Comparison of ENCODE assay signal across 8 cellular contexts in the genomic region with DNA sequence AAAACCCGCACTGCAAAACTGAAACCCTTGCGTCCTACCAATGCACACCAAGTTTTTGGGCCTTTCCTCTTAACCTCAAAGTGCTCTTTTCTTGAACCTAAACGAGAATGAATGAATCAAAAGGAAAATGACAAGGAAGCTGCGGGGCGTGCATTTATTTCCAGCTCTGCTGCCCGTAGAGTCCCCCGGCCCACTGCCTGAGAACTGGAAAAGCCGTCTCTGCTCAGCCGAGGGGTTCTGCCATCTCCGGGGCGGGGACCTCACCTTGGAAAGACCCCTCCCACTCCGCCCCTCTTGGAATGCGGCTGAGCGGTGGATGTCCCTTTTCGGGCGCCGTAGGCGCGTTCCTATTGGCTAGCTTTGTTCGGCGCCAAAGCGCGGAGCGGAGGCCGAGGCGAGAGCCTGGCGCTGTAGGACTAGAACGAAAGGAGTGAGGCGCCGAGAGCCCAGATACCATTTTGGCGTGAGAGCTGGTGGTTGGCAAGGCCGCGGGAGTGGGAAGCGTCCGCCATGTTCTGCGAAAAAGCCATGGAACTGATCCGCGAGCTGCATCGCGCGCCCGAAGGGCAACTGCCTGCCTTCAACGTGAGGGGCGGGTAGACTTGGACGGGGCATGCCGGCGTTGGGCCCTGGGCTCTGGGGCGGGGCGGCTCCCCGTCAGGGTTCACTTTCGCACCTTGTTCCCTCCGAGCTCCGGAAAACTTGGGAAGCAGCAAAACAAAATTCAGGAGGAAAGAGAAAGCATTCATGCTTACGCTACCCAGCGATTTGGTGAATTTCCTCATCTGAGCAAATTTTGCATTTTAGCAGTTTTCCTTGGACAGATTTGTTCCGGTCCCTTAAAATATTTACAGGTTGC. TPM values are rescaled to one million over a fixed set of nuclear protein-coding genes. Genes with fewer than 3 reads are reported as not detected.
DNase-seq lines count a peak whose midpoint lies in the region; ATAC-seq and TF ChIP-seq lines count a peak whose summit lies in the region.

Gene GINS1 (plus strand): TSS at position 363 of the 859 bp plus-strand sequence. CDS start 148 bp downstream, at position 511.

- no peaks in the 10 kb centered on the region for H3K27me3 ChIP-seq in left lung

- ATAC-seq in GM19324 (IDR thresholded peaks at IDR 0.05; ENCODE audit: low FRiP score, unreplicated experiment) (peak; percentile 92), HG03457 (IDR thresholded peaks at IDR 0.05; ENCODE audit: unreplicated experiment) (peak; percentile 77), left lung (peak; percentile 98)

- H3K4me3 ChIP-seq in left lung = peak within 1 kb of the TSS; percentile 59 to 70

- DNase-seq in C1 segment of cervical spinal cord (lab: John Stamatoyannopoulos, UW) (peak; percentile 7 to 86 (median 70)), NCI-H510A treated with DMSO at 0.1 percent for 48 hours (lab: John Stamatoyannopoulos, UW) (peak; percentile 97), left lung (peak; percentile 87 to 93)
- peak; percentile 62 to 69 for DNase-seq in activated CD4-positive, alpha-beta T cell treated with anti-CD3 and anti-CD28 coated beads for 4 hours
- DNase-seq in stimulated activated CD4-positive, alpha-beta T cell treated with anti-CD3 and anti-CD28 coated beads, Interleukin-2, amount 100 ng/mL, for 24 hours = peak; percentile 85 to 91

- peaks cover 21% of the 10 kb centered on the region for H3K9me3 Mint-ChIP-seq in dendritic cell treated with granulocyte-macrophage colony-stimulating factor and Interleukin-4, amounts not matched to agents 40 ng/mL and 50 ng/mL, for 4 days

- TF ChIP-seq CTCF in left lung (IDR thresholded peaks at IDR 0.05) = no peak

- no peaks in the 10 kb centered on the region for H3K36me3 ChIP-seq in left lung

- peaks cover 6 to 19% of the 10 kb centered on the region in 2 donors for H3K4me1 ChIP-seq in left lung

- peaks cover 16% of the 10 kb centered on the region for H3K36me3 Mint-ChIP-seq in dendritic cell treated with granulocyte-macrophage colony-stimulating factor and Interleukin-4, amounts not matched to agents 40 ng/mL and 50 ng/mL, for 4 days (ENCODE audit: low read depth)

- peaks cover 0 to 18% of the 10 kb centered on the region in 2 donors for H3K9me3 ChIP-seq in left lung

- H3K4me3 Mint-ChIP-seq in dendritic cell treated with granulocyte-macrophage colony-stimulating factor and Interleukin-4, amounts not matched to agents 40 ng/mL and 50 ng/mL, for 4 days = peak within 1 kb of the TSS; percentile 91

- no peak within 1 kb of the TSS for H3K27ac ChIP-seq in left lung

- H3K27me3 Mint-ChIP-seq in dendritic cell treated with granulocyte-macrophage colony-stimulating factor and Interleukin-4, amounts not matched to agents 40 ng/mL and 50 ng/mL, for 4 days = no peaks in the 10 kb centered on the region

- peaks cover 14% of the 10 kb centered on the region for H3K4me1 Mint-ChIP-seq in dendritic cell treated with granulocyte-macrophage colony-stimulating factor and Interleukin-4, amounts not matched to agents 40 ng/mL and 50 ng/mL, for 4 days (ENCODE audit: low read depth)

- intact Hi-C loops in dendritic cell treated with granulocyte-macrophage colony-stimulating factor and Interleukin-4, amounts not matched to agents 40 ng/mL and 50 ng/mL, for 4 days (cut with micrococcal nuclease) = loop anchor here (2.0 kb wide), 2 partner anchors 17 to 427 kb away; partner anchors contain the start of gene ABHD12
- intact Hi-C loops in left lung (cut with DNase I) = no loop called here

- H3K27ac Mint-ChIP-seq in dendritic cell treated with granulocyte-macrophage colony-stimulating factor and Interleukin-4, amounts not matched to agents 40 ng/mL and 50 ng/mL, for 4 days = peak within 1 kb of the TSS; percentile 86

RNA-seq across cellular contexts. Expression of gene GINS1, which starts in this region (rescaled TPM):
- total RNA-seq in left lung = 1 to 10 TPM; 4.8 to 6.4 TPM
